In genomic region chr10:19658131-19658530, GRCh38 we compare ENCODE assay signal across 16 cellular contexts.
"Had no signal": no experiment of that assay in that cellular context is flagged by ENCODE, and none has a peak within 500 bp of the region (broad histone marks: within the 10 kb centered on the region; RNA-seq: fewer than 3 reads in every experiment).

No MANE protein-coding gene starts in this region.

- ATAC-seq: activated T-cell treated with anti-CD3 and anti-CD28 coated beads, Interleukin-2, amount 50 U/mL, for 4 hours; esophagus mucosa had no signal

- H3K4me1 ChIP-seq: spleen had no signal

- H3K9me3 ChIP-seq: spleen had no signal

- H3K27me3 ChIP-seq: cardiac muscle cell, spleen had no signal

- H3K27ac ChIP-seq: cardiac muscle cell, spleen had no signal

- H3K4me3 ChIP-seq: cardiac muscle cell, spleen had no signal

- H3K36me3 ChIP-seq: cardiac muscle cell, spleen had no signal

- FAIRE-seq: endometrium had no signal

- DNase-seq: activated CD4-positive, alpha-beta memory T cell treated with anti-CD3 and anti-CD28 coated beads, Interleukin-2, amount 10 ng/mL, durations not matched to agents 7 days and 5 days; activated CD4-positive, alpha-beta T cell treated with anti-CD3 and anti-CD28 coated beads for 4 hours; activated effector memory CD4-positive, alpha-beta T cell treated with Interleukin-2 at 50 U/mL for 16 hours; activated T-cell treated with anti-CD3 and anti-CD28 coated beads, Interleukin-2, amount 50 U/mL, for 4 hours; amniotic stem cell; foreskin fibroblast; glutamatergic neuron; kidney glomerular epithelial cell; occipital lobe; right cardiac atrium; spleen; stimulated activated CD4-positive, alpha-beta T cell treated with anti-CD3 and anti-CD28 coated beads, Interleukin-1b, Interleukin-23, amount 100 ng/mL, for 48 hours; T-helper 2 cell had no signal
